ENCODE assay signal across 11 cellular contexts in the genomic region with DNA sequence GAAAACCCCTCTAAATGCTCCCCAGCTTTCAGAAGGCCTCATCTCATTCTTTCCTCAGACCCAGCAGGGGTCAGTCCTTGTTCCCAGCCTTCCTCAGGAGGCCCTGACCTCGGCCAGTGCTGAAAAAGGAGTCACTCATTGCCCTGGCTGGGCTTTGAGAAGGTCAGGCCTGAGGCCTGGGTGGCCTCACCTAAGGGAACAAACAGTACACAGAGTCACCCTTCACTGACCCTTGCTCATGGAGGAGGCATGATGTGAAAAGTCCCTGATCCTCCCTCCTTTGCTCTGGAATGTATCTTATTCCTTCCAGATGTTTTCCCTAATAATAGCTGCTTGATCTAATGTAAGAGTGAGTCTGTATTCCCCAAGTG.
DNase-seq lines count a peak whose midpoint lies in the region; TF ChIP-seq lines count a peak whose summit lies in the region.
"Had no signal": no experiment of that assay in that cellular context is flagged by ENCODE, and none has a peak within 500 bp of the region (broad histone marks: within the 10 kb centered on the region; RNA-seq: fewer than 3 reads in every experiment).

No MANE protein-coding gene starts in this region.

- intact Hi-C loops in dorsolateral prefrontal cortex (cut with DNase I): no loop called here

- TF ChIP-seq CTCF in right atrium auricular region (IDR thresholded peaks at IDR 0.05): no peak
- no peak for TF ChIP-seq CTCF in dorsolateral prefrontal cortex (IDR thresholded peaks at IDR 0.05 in 54 of 56, conservative IDR thresholded peaks at IDR 0.05 in 2 of 56; ENCODE audit: low read depth in 1 of 56, partially characterized antibody in 56 of 56)

- no peak overlapping the region for H3K9ac ChIP-seq in skeletal muscle tissue (ENCODE audit: low read depth in 1 of 3, low read length in 3 of 3)

- peak overlapping the region in 1 of 2 donors; percentile 21 for H3K27ac ChIP-seq in right atrium auricular region
- peak overlapping the region; percentile 72 for H3K27ac ChIP-seq in skeletal muscle tissue (ENCODE audit: low read depth, low read length)
- peak overlapping the region in 1 of 59 donors; percentile 9 for H3K27ac ChIP-seq in dorsolateral prefrontal cortex

- no peaks in the 10 kb centered on the region for H3K9me3 ChIP-seq in right atrium auricular region
- H3K9me3 ChIP-seq in skeletal muscle tissue (ENCODE audit: control insufficient read depth in 3 of 3, low read length in 3 of 3): no peaks in the 10 kb centered on the region

- DNase-seq in GM03348 (ENCODE audit: low spot score): peak; percentile 70
- DNase-seq in brain pericyte (ENCODE audit: low read depth, low spot score): peak; percentile 45
- DNase-seq in right atrium auricular region (ENCODE audit: low spot score): peak; percentile 69
- no peak for DNase-seq in NCI-H82 (lab: John Stamatoyannopoulos, UW)
- no peak for DNase-seq in NCI-H226
- no peak for DNase-seq in dorsolateral prefrontal cortex
- DNase-seq in T-helper 9 cell: no peak
- DNase-seq: activated B cell treated with CpG ODN at 0.5 μM for 24 hours; activated T-cell treated with anti-CD3 and anti-CD28 coated beads, Interleukin-2, amount 50 U/mL, for 1 hour; naive thymus-derived CD8-positive, alpha-beta T cell had no signal

- H3K4me1 ChIP-seq in right atrium auricular region: peaks cover 0 to 11% of the 10 kb centered on the region in 2 donors
- peaks cover 0 to 5% (median 5%) of the 10 kb centered on the region in 3 donors for H3K4me1 ChIP-seq in skeletal muscle tissue (ENCODE audit: control insufficient read depth in 3 of 3, insufficient read depth in 3 of 3, low read length in 3 of 3)

- no peaks in the 10 kb centered on the region for H3K36me3 ChIP-seq in right atrium auricular region
- no peaks in the 10 kb centered on the region for H3K36me3 ChIP-seq in skeletal muscle tissue (ENCODE audit: control insufficient read depth in 3 of 3, insufficient read depth in 3 of 3, low read length in 3 of 3)

- H3K4me3 ChIP-seq in right atrium auricular region: no peak overlapping the region
- H3K4me3 ChIP-seq in skeletal muscle tissue (ENCODE audit: low read length in 3 of 3): no peak overlapping the region
- H3K4me3 ChIP-seq in dorsolateral prefrontal cortex: no peak overlapping the region

- no peaks in the 10 kb centered on the region for H3K27me3 ChIP-seq in right atrium auricular region
- H3K27me3 ChIP-seq in skeletal muscle tissue (ENCODE audit: control insufficient read depth in 3 of 3, insufficient read depth in 3 of 3, low read length in 3 of 3): no peaks in the 10 kb centered on the region
- no peaks in the 10 kb centered on the region for H3K27me3 ChIP-seq in dorsolateral prefrontal cortex

Comparison
In these comparisons a context has a peak if more than half of its experiments do, and no peak if none do; other contexts are left out.
1. DNase-seq: peak in GM03348 (single experiment), brain pericyte (single experiment) and right atrium auricular region (single experiment); none in NCI-H82 (single experiment), NCI-H226 (single experiment), dorsolateral prefrontal cortex (0 of 10) and T-helper 9 cell (single experiment).